8 cellular contexts compared by ENCODE assay signal in genomic region chr7:149261321-149261828, GRCh38. TPM values are rescaled to one million over a fixed set of nuclear protein-coding genes. Genes with fewer than 3 reads are reported as not detected.
DNase-seq lines count a peak whose midpoint lies in the region; ATAC-seq and TF ChIP-seq lines count a peak whose summit lies in the region.

No MANE protein-coding gene starts in this region.

- POLR2A ChIA-PET in IMR-90 (lab: Charles Lee; ENCODE audit: unreplicated experiment), result interaction anchor here (1.3 kb wide), 1 partner anchor 199 kb away, joined by 4 read pairs; the partner anchor contains the start of gene ZNF777

- H3K14ac ChIP-seq in IMR-90 (replicated peaks; ENCODE audit: low read depth, low read length), result peak overlapping the region; percentile 47

- CTCF ChIA-PET in IMR-90 (lab: Yijun Ruan, JAX), result interaction anchor here (0.6 to 1.8 kb wide), 8 partner anchors 8 to 529 kb away, joined by 3 to 10 read pairs (median 6); no protein-coding TSS in a partner anchor

- H3K9ac ChIP-seq in IMR-90 (ENCODE audit: low read depth, low read length) (peak overlapping the region; percentile 73), smooth muscle cell (ENCODE audit: low read depth) (peak overlapping the region; percentile 74)

- in situ Hi-C loops in IMR-90 (cut with MboI; ENCODE audit: low sequenced_read_pairs), result no loop called here

- peak; percentile 33 for DNase-seq in stimulated activated CD4-positive, alpha-beta T cell treated with anti-CD3 and anti-CD28 coated beads, Interleukin-4, amount 100 ng/mL, for 24 hours
- no peak for DNase-seq in stimulated activated CD4-positive, alpha-beta T cell treated with anti-CD3 and anti-CD28 coated beads, Interleukin-4, amount 100 ng/mL, for 1 hour
- DNase-seq in IMR-90, result peak; percentile 52
- DNase-seq in smooth muscle cell (lab: John Stamatoyannopoulos, UW; ENCODE audit: unreplicated experiment), result no peak
- no peak for DNase-seq in cerebellum (ENCODE audit: low spot score)
- DNase-seq in COR-L47 (lab: John Stamatoyannopoulos, UW), result no peak

- peak overlapping the region; percentile 76 for H3K4me2 ChIP-seq in IMR-90 (ENCODE audit: low read depth, low read length)
- H3K4me2 ChIP-seq in smooth muscle cell, result peak overlapping the region; percentile 85

- no peak for TF ChIP-seq RAD21 in IMR-90 (IDR thresholded peaks at IDR 0.05; ENCODE audit: low read length)

- H3K4me1 ChIP-seq in IMR-90 (ENCODE audit: control insufficient read depth, insufficient read depth, low read length) (peaks cover 7% of the 10 kb centered on the region), smooth muscle cell (ENCODE audit: low read depth) (peaks cover 12% of the 10 kb centered on the region)

- peak; percentile 5 for ATAC-seq in IMR-90 (ENCODE audit: low read depth)

- H2AFZ ChIP-seq in IMR-90 (replicated peaks; ENCODE audit: low read length, poor library complexity), result peak overlapping the region; percentile 95
- H2AFZ ChIP-seq in smooth muscle cell (ENCODE audit: low read depth), result peak overlapping the region; percentile 79

- H3K9me1 ChIP-seq in IMR-90 (ENCODE audit: insufficient read depth, low read length), result peaks cover 4% of the 10 kb centered on the region; the same call in 1 of the 2 replicates

- peak overlapping the region; percentile 61 for H3K4me3 ChIP-seq in IMR-90 (ENCODE audit: insufficient read depth, low read depth, low read length)
- peak overlapping the region; percentile 47 for H3K4me3 ChIP-seq in iPS-11a (ENCODE audit: low read depth, low read length)
- H3K4me3 ChIP-seq in smooth muscle cell, result peak overlapping the region; percentile 54

- H3K36me3 ChIP-seq in IMR-90 (ENCODE audit: control insufficient read depth, insufficient read depth, low read length) (peaks cover 12% of the 10 kb centered on the region), smooth muscle cell (ENCODE audit: low read depth) (no peaks in the 10 kb centered on the region)

- H3K27me3 ChIP-seq in IMR-90 (ENCODE audit: control insufficient read depth, insufficient read depth, low read length) (no peaks in the 10 kb centered on the region), smooth muscle cell (ENCODE audit: low read depth) (no peaks in the 10 kb centered on the region)

- peaks cover 22 to 29% of the 10 kb centered on the region in 2 experiments for H3K79me1 ChIP-seq in IMR-90 (ENCODE audit: low read depth in 1 of 2, low read length in 2 of 2)

- H3K79me2 ChIP-seq in smooth muscle cell (ENCODE audit: low read depth), result peaks cover 14% of the 10 kb centered on the region

- BruUV-seq in IMR-90 (replicated peaks; lab: Mats Ljungman, UMichigan), result no TSS peak

- TF ChIP-seq POLR2A in IMR-90 (IDR thresholded peaks at IDR 0.05; ENCODE audit: low read depth, low read length), result no peak

- peak overlapping the region; percentile 93 for H2AK9ac ChIP-seq in IMR-90 (replicated peaks; ENCODE audit: low read depth, low read length, poor library complexity)

- no peak overlapping the region for H2BK20ac ChIP-seq in IMR-90 (ENCODE audit: low read depth, low read length)

- H2BK15ac ChIP-seq in IMR-90 (ENCODE audit: low read depth, low read length), result no peak overlapping the region

- peak overlapping the region; percentile 49 for H3K4ac ChIP-seq in IMR-90 (ENCODE audit: low read depth, low read length)

- peak overlapping the region; percentile 54 for H3K27ac ChIP-seq in IMR-90 (ENCODE audit: insufficient read depth, low read length)
- peak overlapping the region; percentile 80 for H3K27ac ChIP-seq in adipose tissue (ENCODE audit: low read depth, low read length)
- H3K27ac ChIP-seq in smooth muscle cell (ENCODE audit: low read depth), result peak overlapping the region; percentile 82

- peak overlapping the region; percentile 90 for H4K5ac ChIP-seq in IMR-90 (ENCODE audit: low read depth, low read length)

- dilution Hi-C loops in IMR-90 (cut with HindIII; ENCODE audit: low sequenced_read_pairs, unreplicated experiment), result no loop called here

- peak overlapping the region; percentile 38; the same call in 1 of the 2 replicates for H3K18ac ChIP-seq in IMR-90 (ENCODE audit: low read depth, low read length)

- peak overlapping the region; percentile 5; the same call in 1 of the 2 replicates for H3K56ac ChIP-seq in IMR-90 (ENCODE audit: extremely low read depth, insufficient read depth, low read length)

- WGBS in IMR-90 (ENCODE audit: extremely low coverage in 2 of 2, insufficient read length in 1 of 2), 2 experiments, result 4% methylated on average over 4 of the region's 16 CpGs; no CpG with 5 or more reads in 1 of the 2 experiments
- WGBS in adipose tissue, 3 donors, result 6 to 7% (median 7%) methylated on average over 16 of the region's 16 CpGs
- 8% methylated on average over 16 of the region's 16 CpGs for WGBS in smooth muscle cell (ENCODE audit: low lambda C conversion rate)

- peak overlapping the region; percentile 76; the same call in 1 of the 2 replicates for H3K23ac ChIP-seq in IMR-90 (ENCODE audit: low read depth, low read length)

- no peaks in the 10 kb centered on the region for H3K9me3 ChIP-seq in IMR-90 (ENCODE audit: control insufficient read depth, insufficient read depth, low read length)
- H3K9me3 ChIP-seq in smooth muscle cell (replicated peaks; ENCODE audit: low read depth), result no peaks in the 10 kb centered on the region

- H3F3A ChIP-seq in smooth muscle cell (ENCODE audit: low read depth), result peaks cover 4% of the 10 kb centered on the region

- peak overlapping the region; percentile 12; the same call in 1 of the 2 replicates for H2BK120ac ChIP-seq in IMR-90 (ENCODE audit: low read depth, low read length)

- H4K20me1 ChIP-seq in IMR-90 (ENCODE audit: insufficient read depth, low read length), result no peaks in the 10 kb centered on the region
- no peaks in the 10 kb centered on the region for H4K20me1 ChIP-seq in smooth muscle cell (ENCODE audit: low read depth)

- H2AK5ac ChIP-seq in IMR-90 (ENCODE audit: low read depth, low read length), result peak overlapping the region; percentile 43; the same call in 1 of the 2 replicates

- TF ChIP-seq CTCF in IMR-90 (conservative IDR thresholded peaks at IDR 0.05; ENCODE audit: low read depth, low read length), result no peak
- no peak for TF ChIP-seq CTCF in smooth muscle cell (IDR thresholded peaks at IDR 0.05; ENCODE audit: borderline replicate concordance, insufficient read depth, poor library complexity, severe bottlenecking)

- intact Hi-C loops in IMR-90 (cut with micrococcal nuclease), result loop anchor here (5.0 kb wide), 1 partner anchor 361 kb away; no protein-coding TSS in a partner anchor

- H4K91ac ChIP-seq in IMR-90 (ENCODE audit: insufficient read depth, low read depth, low read length), result peak overlapping the region; percentile 83

- H2BK5ac ChIP-seq in IMR-90 (ENCODE audit: low read depth, low read length, poor library complexity, severe bottlenecking), result peak overlapping the region; percentile 61

- H4K8ac ChIP-seq in IMR-90 (ENCODE audit: low read depth in 2 of 2, low read length in 2 of 2), result peak overlapping the region; percentile 83 to 90

TF ChIP-seq in IMR-90, 13 proteins besides CTCF, POLR2A, EP300 and RAD21:
- TF ChIP-seq CHD1 (IDR thresholded peaks at IDR 0.05; ENCODE audit: low read depth, low read length) (no peak), USF2 (IDR thresholded peaks at IDR 0.05; ENCODE audit: low read depth, low read length) (no peak), MAZ (IDR thresholded peaks at IDR 0.05; ENCODE audit: borderline replicate concordance, low read depth, low read length) (no peak), BHLHE40 (IDR thresholded peaks at IDR 0.05; ENCODE audit: low read depth, low read length) (no peak), RFX5 (IDR thresholded peaks at IDR 0.05; ENCODE audit: low read depth, low read length) (no peak), MAFK (IDR thresholded peaks at IDR 0.05; ENCODE audit: low read depth, low read length) (no peak), FOS (IDR thresholded peaks at IDR 0.05; ENCODE audit: low read depth, low read length) (no peak), ELK1 (IDR thresholded peaks at IDR 0.05; ENCODE audit: borderline replicate concordance, low read depth, low read length) (no peak), RCOR1 (IDR thresholded peaks at IDR 0.05; ENCODE audit: insufficient replicate concordance, low read length) (no peak), MXI1 (IDR thresholded peaks at IDR 0.05; ENCODE audit: borderline replicate concordance, low read depth, low read length) (no peak), SMC3 (IDR thresholded peaks at IDR 0.05; ENCODE audit: low read depth, low read length) (no peak), NFE2L2 (IDR thresholded peaks at IDR 0.05; ENCODE audit: low read depth, low read length) (no peak), CEBPB (IDR thresholded peaks at IDR 0.05; ENCODE audit: low read depth, low read length) (no peak)

RNA-seq across cellular contexts. Expression of gene ZNF783, which starts 0.6 kb away (rescaled TPM):
- total RNA-seq in IMR-90 (2012; rRNA removed), result 2.3 and 2.8 TPM in 2 replicates
- 7.1 and 7.2 TPM in 2 replicates for polyA plus RNA-seq in IMR-90 (2012; rRNA removed)
- polyA plus RNA-seq in IMR-90 (2012; cell fraction: cytosol; rRNA removed), result 3.2 and 4.3 TPM in 2 replicates
- polyA plus RNA-seq in IMR-90 (2012; cell fraction: nucleus; rRNA removed; ENCODE audit: low replicate concordance), result 60.8 and 75.2 TPM in 2 replicates
- polyA plus RNA-seq in adipose tissue, result 1 to 10 TPM; 5.5 to 8.6 (median 7.9) TPM
- 7.2 and 9.8 TPM in 2 replicates for total RNA-seq in smooth muscle cell
- polyA plus RNA-seq in smooth muscle cell, result 8.1 and 9.5 TPM in 2 replicates
- 13.1 TPM for total RNA-seq in cerebellum

RNA-seq across cellular contexts. Expression of gene ZNF212, which starts 21.9 kb away (rescaled TPM):
- 3.8 and 4.2 TPM in 2 replicates for total RNA-seq in IMR-90 (2012; rRNA removed)
- 4.8 and 5.1 TPM in 2 replicates for polyA plus RNA-seq in IMR-90 (2012; rRNA removed)
- 3.3 and 3.8 TPM in 2 replicates for polyA plus RNA-seq in IMR-90 (2012; cell fraction: cytosol; rRNA removed)
- polyA plus RNA-seq in IMR-90 (2012; cell fraction: nucleus; rRNA removed; ENCODE audit: low replicate concordance), result 14.9 and 20.6 TPM in 2 replicates
- 1 to 10 TPM; 3.3 to 8.2 (median 4.7) TPM for polyA plus RNA-seq in adipose tissue
- 3.8 and 7.7 TPM in 2 replicates for total RNA-seq in smooth muscle cell
- polyA plus RNA-seq in smooth muscle cell, result 4.6 and 11.8 TPM in 2 replicates
- total RNA-seq in cerebellum, result 6.7 TPM

Comparison
In these comparisons a context has a peak if more than half of its experiments do, and no peak if none do; other contexts are left out.
1. DNase-seq: peak in stimulated activated CD4-positive, alpha-beta T cell treated with anti-CD3 and anti-CD28 coated beads, Interleukin-4, amount 100 ng/mL, for 24 hours (single experiment) and IMR-90 (single experiment); none in stimulated activated CD4-positive, alpha-beta T cell treated with anti-CD3 and anti-CD28 coated beads, Interleukin-4, amount 100 ng/mL, for 1 hour (single experiment), smooth muscle cell (single experiment), cerebellum (single experiment) and COR-L47 (single experiment).
2. Peak in every context shown above with its lines, with median percentiles within 50 percentile points of each other: H3K27ac ChIP-seq and H3K4me3 ChIP-seq.